Comparison of ENCODE assay signal across 7 cellular contexts in the genomic region with DNA sequence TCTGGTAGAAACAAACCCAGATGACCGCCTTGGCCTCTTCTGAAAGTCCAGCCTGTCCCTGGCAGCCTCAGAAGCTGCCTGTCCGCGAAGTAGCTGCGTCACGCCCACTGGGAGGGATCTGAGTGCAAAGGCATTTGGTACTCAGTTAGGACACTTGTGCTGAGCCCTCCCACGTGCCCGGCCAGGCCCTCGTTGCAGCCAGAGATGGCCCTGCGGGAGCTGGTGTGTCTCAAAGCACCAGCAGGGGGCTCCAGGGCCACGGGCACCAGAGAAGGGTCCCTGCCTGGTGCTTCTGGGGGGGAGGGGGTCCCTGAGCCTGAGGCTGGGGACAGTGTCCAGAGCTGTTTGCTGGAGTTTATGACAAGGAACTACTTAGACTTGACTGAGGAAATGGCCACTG. TPM values are rescaled to one million over a fixed set of nuclear protein-coding genes. Genes with fewer than 3 reads are reported as not detected.
A peak's percentile ranks its signal among the peaks of the same experiment; 100 is the strongest.
DNase-seq lines count a peak whose midpoint lies in the region; ATAC-seq, FAIRE-seq and TF ChIP-seq lines count a peak whose summit lies in the region.
"Had no signal": no experiment of that assay in that cellular context is flagged by ENCODE, and none has a peak within 500 bp of the region (broad histone marks: within the 10 kb centered on the region; RNA-seq: fewer than 3 reads in every experiment).

No MANE protein-coding gene starts in this region.

- H2AFZ ChIP-seq in keratinocyte (ENCODE audit: control insufficient read depth, low read length), result no peak overlapping the region

- FAIRE-seq in keratinocyte (lab: Jason Lieb, UNC), result no peak

- no peak for TF ChIP-seq POLR2A in Peyer's patch (IDR thresholded peaks at IDR 0.05)

- no peak for ATAC-seq in CD8-positive, alpha-beta T cell
- ATAC-seq in GM18861 (IDR thresholded peaks at IDR 0.05; ENCODE audit: unreplicated experiment) (no peak), GM18502 (IDR thresholded peaks at IDR 0.05; ENCODE audit: poor library complexity, unreplicated experiment) (no peak)

- no peak for DNase-seq in CD8-positive, alpha-beta T cell
- DNase-seq in Peyer's patch (no peak), keratinocyte (ENCODE audit: low read depth, low spot score) (no peak), NCI-H2081 (lab: John Stamatoyannopoulos, UW) (no peak)
- DNase-seq: activated B cell treated with CpG ODN at 0.5 μM for 24 hours had no signal

- peaks cover 32% of the 10 kb centered on the region for H3K4me1 Mint-ChIP-seq in CD8-positive, alpha-beta T cell (ENCODE audit: low read depth)

- H4K20me1 ChIP-seq in keratinocyte (ENCODE audit: control insufficient read depth, extremely low read depth, insufficient read depth, low read length), result peaks cover 10% of the 10 kb centered on the region

- H3K27ac ChIP-seq in CD8-positive, alpha-beta T cell (ENCODE audit: low read depth, low read length), result no peak overlapping the region
- no peak overlapping the region for H3K27ac ChIP-seq in Peyer's patch
- H3K27ac ChIP-seq in keratinocyte (ENCODE audit: control insufficient read depth, insufficient read depth, low read length), result no peak overlapping the region

- dilution Hi-C loops in keratinocyte (cut with MboI; ENCODE audit: extremely low pct_ligation_motif_present, low sequenced_read_pairs), result no loop called here

- CTCF ChIA-PET in CD8-positive, alpha-beta T cell (lab: Charles Lee), result interaction anchor here (1.1 to 3.8 kb wide), 5 partner anchors 16 to 227 kb away, joined by 3 to 47 read pairs (median 4); no protein-coding TSS in a partner anchor

- H3K36me3 Mint-ChIP-seq in CD8-positive, alpha-beta T cell, result peaks cover 40% of the 10 kb centered on the region

- no peaks in the 10 kb centered on the region for H3K9me3 ChIP-seq in CD8-positive, alpha-beta T cell (ENCODE audit: low read length)
- H3K9me3 ChIP-seq in Peyer's patch (no peaks in the 10 kb centered on the region), keratinocyte (ENCODE audit: control insufficient read depth, low read depth, low read length) (no peaks in the 10 kb centered on the region)

- POLR2A ChIA-PET in CD8-positive, alpha-beta T cell (lab: Charles Lee), result interaction anchor here (1.2 kb wide), 1 partner anchor 14 kb away, joined by 4 read pairs; no protein-coding TSS in a partner anchor

- H3K9me1 ChIP-seq in keratinocyte (ENCODE audit: control insufficient read depth, extremely low read depth, insufficient read depth, low read length), result peaks cover 5% of the 10 kb centered on the region

- no peaks in the 10 kb centered on the region for H3K9me3 Mint-ChIP-seq in CD8-positive, alpha-beta T cell
- H3K9me3 Mint-ChIP-seq: activated B cell treated with CpG ODN at 0.5 μM for 24 hours had no signal

- peaks cover 14% of the 10 kb centered on the region for H3K4me1 ChIP-seq in CD8-positive, alpha-beta T cell (ENCODE audit: insufficient read depth, low read length)
- H3K4me1 ChIP-seq in Peyer's patch (peaks cover 0 to 19% (median 4%) of the 10 kb centered on the region in 4 donors), keratinocyte (ENCODE audit: control insufficient read depth, extremely low read depth, insufficient read depth, low read length) (peaks cover 11% of the 10 kb centered on the region)

- no peak overlapping the region for H3K27ac Mint-ChIP-seq in CD8-positive, alpha-beta T cell
- H3K27ac Mint-ChIP-seq: activated B cell treated with CpG ODN at 0.5 μM for 24 hours had no signal

- H3K27me3 Mint-ChIP-seq in CD8-positive, alpha-beta T cell (ENCODE audit: low read depth), result no peaks in the 10 kb centered on the region
- H3K27me3 Mint-ChIP-seq: activated B cell treated with CpG ODN at 0.5 μM for 24 hours had no signal

- no peaks in the 10 kb centered on the region for H3K27me3 ChIP-seq in CD8-positive, alpha-beta T cell (ENCODE audit: insufficient read depth, low read length)
- H3K27me3 ChIP-seq in Peyer's patch, result no peaks in the 10 kb centered on the region
- no peaks in the 10 kb centered on the region for H3K27me3 ChIP-seq in keratinocyte (ENCODE audit: control insufficient read depth, extremely low read depth, insufficient read depth, low read length)

- peak; percentile 32 for TF ChIP-seq CTCF in CD8-positive, alpha-beta T cell (IDR thresholded peaks at IDR 0.05)
- peak in 5 of 6 experiments; percentile 1 to 20 (median 15) for TF ChIP-seq CTCF in Peyer's patch (IDR thresholded peaks at IDR 0.05)
- TF ChIP-seq CTCF in keratinocyte (optimal IDR thresholded peaks at IDR 0.05 in 1 of 3, IDR thresholded peaks at IDR 0.05 in 1 of 3, conservative IDR thresholded peaks at IDR 0.05 in 1 of 3; ENCODE audit: extremely low read depth in 1 of 3, insufficient read depth in 2 of 3, low read length in 3 of 3), result peak; percentile 27 to 52 (median 47)

- intact Hi-C loops in CD8-positive, alpha-beta T cell (cut with DNase I, micrococcal nuclease), result loop anchor here in 1 of 2 experiments (5.0 kb wide), 1 partner anchor 34 kb away; the partner anchor contains the start of gene PANX2

- H3K9ac ChIP-seq in keratinocyte (ENCODE audit: control insufficient read depth, extremely low read depth, insufficient read depth, low read length), result no peak overlapping the region

- H3K4me2 ChIP-seq in keratinocyte (ENCODE audit: control insufficient read depth, extremely low read depth, insufficient read depth, low read depth, low read length), result no peak overlapping the region

- no peak overlapping the region for H3K4me3 Mint-ChIP-seq in CD8-positive, alpha-beta T cell
- H3K4me3 Mint-ChIP-seq: activated B cell treated with CpG ODN at 0.5 μM for 24 hours had no signal

- H3K4me3 ChIP-seq in CD8-positive, alpha-beta T cell (ENCODE audit: low read depth, low read length), result no peak overlapping the region
- H3K4me3 ChIP-seq in Peyer's patch (no peak overlapping the region), keratinocyte (ENCODE audit: control insufficient read depth in 2 of 3, extremely low read depth in 1 of 3, insufficient read depth in 2 of 3, low read depth in 1 of 3, low read length in 3 of 3) (no peak overlapping the region)

- H3K36me3 ChIP-seq in CD8-positive, alpha-beta T cell (ENCODE audit: insufficient read depth, low read length), result peaks cover 6% of the 10 kb centered on the region
- H3K36me3 ChIP-seq in Peyer's patch (peaks cover 0 to 46% (median 0%) of the 10 kb centered on the region in 3 donors), keratinocyte (ENCODE audit: control insufficient read depth in 2 of 2, extremely low read depth in 1 of 2, insufficient read depth in 2 of 2, low read length in 2 of 2) (peaks cover 18 to 27% of the 10 kb centered on the region in 2 experiments)

- peaks cover 16% of the 10 kb centered on the region for H3K79me2 ChIP-seq in keratinocyte (ENCODE audit: control insufficient read depth, insufficient read depth, low read length)

RNA-seq across cellular contexts. Expression of gene SELENOO, which starts 5.8 kb away (rescaled TPM):
- total RNA-seq in CD8-positive, alpha-beta T cell, result 10 to 100 TPM; 32.7 to 34.6 TPM
- total RNA-seq in Peyer's patch, result 100 to 1,000 TPM in 1 of 4 donors, 10 to 100 TPM in 3; 48.7 to 101 (median 74.0) TPM
- 14.4 to 32.1 TPM (median 22.0 TPM) in 3 replicates for polyA plus RNA-seq in keratinocyte
- 7.1 TPM for polyA plus RNA-seq in keratinocyte (2011; ENCODE audit: low read depth)
- 10.5 and 27.6 TPM in 2 replicates for polyA plus RNA-seq in keratinocyte (2011; cell fraction: cytosol; rRNA removed)
- polyA plus RNA-seq in keratinocyte (2011; cell fraction: nucleus; rRNA removed), result 43.3 and 54.8 TPM in 2 replicates
- polyA plus RNA-seq in keratinocyte (2012; ENCODE audit: low replicate concordance), result 18.9 and 29.1 TPM in 2 replicates
- 13.9 to 25.9 TPM (median 16.6 TPM) in 3 replicates for polyA minus RNA-seq in keratinocyte
- polyA minus RNA-seq in keratinocyte (2011; cell fraction: cytosol; rRNA and poly(A)+ RNA removed), result 51.8 TPM
- 29.0 and 29.5 TPM in 2 replicates for polyA minus RNA-seq in keratinocyte (2011; cell fraction: nucleus; rRNA and poly(A)+ RNA removed)

RNA-seq across cellular contexts. Expression of gene TRABD, which starts 20.9 kb away (rescaled TPM):
- 100 to 1,000 TPM; 178 to 187 TPM for total RNA-seq in CD8-positive, alpha-beta T cell
- 100 to 1,000 TPM in 1 of 4 donors, 10 to 100 TPM in 3; 44.0 to 111 (median 86.3) TPM for total RNA-seq in Peyer's patch
- 22.7 to 38.0 TPM (median 31.7 TPM) in 3 replicates for polyA plus RNA-seq in keratinocyte
- polyA plus RNA-seq in keratinocyte (2011; ENCODE audit: low read depth), result 19.8 TPM
- polyA plus RNA-seq in keratinocyte (2011; cell fraction: cytosol; rRNA removed), result 14.9 and 35.0 TPM in 2 replicates
- 72.7 and 96.3 TPM in 2 replicates for polyA plus RNA-seq in keratinocyte (2011; cell fraction: nucleus; rRNA removed)
- 31.1 and 41.3 TPM in 2 replicates for polyA plus RNA-seq in keratinocyte (2012; ENCODE audit: low replicate concordance)
- polyA minus RNA-seq in keratinocyte, result 13.1 to 52.8 TPM (median 16.4 TPM) in 3 replicates
- 34.7 TPM for polyA minus RNA-seq in keratinocyte (2011; cell fraction: cytosol; rRNA and poly(A)+ RNA removed)
- 22.4 and 22.9 TPM in 2 replicates for polyA minus RNA-seq in keratinocyte (2011; cell fraction: nucleus; rRNA and poly(A)+ RNA removed)

RNA-seq across cellular contexts. Expression of gene PANX2, which starts 36.1 kb away (rescaled TPM):
- under 1 TPM in 1 of 2 experiments, not detected in 1; 0.16 TPM for total RNA-seq in CD8-positive, alpha-beta T cell
- total RNA-seq in Peyer's patch, result under 1 TPM in 1 of 4 donors, not detected in 3; 0.40 TPM
- polyA plus RNA-seq in keratinocyte, result 0.22 to 0.68 TPM (median 0.32 TPM) in 3 replicates
- 0.17 TPM for polyA plus RNA-seq in keratinocyte (2011; ENCODE audit: low read depth)
- polyA plus RNA-seq in keratinocyte (2011; cell fraction: cytosol; rRNA removed), result 0.30 and 1.0 TPM in 2 replicates
- 0.97 and 1.3 TPM in 2 replicates for polyA plus RNA-seq in keratinocyte (2011; cell fraction: nucleus; rRNA removed)
- polyA plus RNA-seq in keratinocyte (2012; ENCODE audit: low replicate concordance), result 0.83 and 1.2 TPM in 2 replicates
- polyA minus RNA-seq in keratinocyte, result 0.10 to 2.5 TPM in 2 of 3 replicates, not detected in the other
- polyA minus RNA-seq in keratinocyte (2011; cell fraction: cytosol; rRNA and poly(A)+ RNA removed), result 0.77 TPM
- 0.23 and 0.53 TPM in 2 replicates for polyA minus RNA-seq in keratinocyte (2011; cell fraction: nucleus; rRNA and poly(A)+ RNA removed)

RNA-seq across cellular contexts. Expression of gene TUBGCP6, which starts 38.2 kb away (rescaled TPM):
- total RNA-seq in CD8-positive, alpha-beta T cell, result 100 to 1,000 TPM; 121 to 122 TPM
- 100 to 1,000 TPM in 2 of 4 donors, 10 to 100 TPM in 2; 51.5 to 163 (median 111) TPM for total RNA-seq in Peyer's patch
- polyA plus RNA-seq in keratinocyte, result 10.1 to 19.0 TPM (median 11.6 TPM) in 3 replicates
- polyA plus RNA-seq in keratinocyte (2011; ENCODE audit: low read depth), result 33.6 TPM
- polyA plus RNA-seq in keratinocyte (2011; cell fraction: cytosol; rRNA removed), result 2.6 and 5.4 TPM in 2 replicates
- polyA plus RNA-seq in keratinocyte (2011; cell fraction: nucleus; rRNA removed), result 70.9 and 85.2 TPM in 2 replicates
- polyA plus RNA-seq in keratinocyte (2012; ENCODE audit: low replicate concordance), result 14.1 and 15.8 TPM in 2 replicates
- polyA minus RNA-seq in keratinocyte, result 13.7 to 24.3 TPM (median 21.4 TPM) in 3 replicates
- polyA minus RNA-seq in keratinocyte (2011; cell fraction: cytosol; rRNA and poly(A)+ RNA removed), result 19.2 TPM
- 39.8 and 40.1 TPM in 2 replicates for polyA minus RNA-seq in keratinocyte (2011; cell fraction: nucleus; rRNA and poly(A)+ RNA removed)

RNA-seq across cellular contexts. Expression of gene HDAC10, which starts 44.5 kb away (rescaled TPM):
- 10 to 100 TPM; 81.8 to 82.6 TPM for total RNA-seq in CD8-positive, alpha-beta T cell
- total RNA-seq in Peyer's patch, result 100 to 1,000 TPM in 3 of 4 donors, 10 to 100 TPM in 1; 57.3 to 165 (median 119) TPM
- 4.7 to 12.4 TPM (median 8.2 TPM) in 3 replicates for polyA plus RNA-seq in keratinocyte
- 5.6 TPM for polyA plus RNA-seq in keratinocyte (2011; ENCODE audit: low read depth)
- polyA plus RNA-seq in keratinocyte (2011; cell fraction: cytosol; rRNA removed), result 0.89 and 2.7 TPM in 2 replicates
- polyA plus RNA-seq in keratinocyte (2011; cell fraction: nucleus; rRNA removed), result 43.4 and 61.6 TPM in 2 replicates
- polyA plus RNA-seq in keratinocyte (2012; ENCODE audit: low replicate concordance), result 11.5 and 12.6 TPM in 2 replicates
- 5.8 to 12.8 TPM (median 6.0 TPM) in 3 replicates for polyA minus RNA-seq in keratinocyte
- 5.2 TPM for polyA minus RNA-seq in keratinocyte (2011; cell fraction: cytosol; rRNA and poly(A)+ RNA removed)
- polyA minus RNA-seq in keratinocyte (2011; cell fraction: nucleus; rRNA and poly(A)+ RNA removed), result 17.1 and 18.4 TPM in 2 replicates
